7 cellular contexts compared by ENCODE assay signal in the genomic region with DNA sequence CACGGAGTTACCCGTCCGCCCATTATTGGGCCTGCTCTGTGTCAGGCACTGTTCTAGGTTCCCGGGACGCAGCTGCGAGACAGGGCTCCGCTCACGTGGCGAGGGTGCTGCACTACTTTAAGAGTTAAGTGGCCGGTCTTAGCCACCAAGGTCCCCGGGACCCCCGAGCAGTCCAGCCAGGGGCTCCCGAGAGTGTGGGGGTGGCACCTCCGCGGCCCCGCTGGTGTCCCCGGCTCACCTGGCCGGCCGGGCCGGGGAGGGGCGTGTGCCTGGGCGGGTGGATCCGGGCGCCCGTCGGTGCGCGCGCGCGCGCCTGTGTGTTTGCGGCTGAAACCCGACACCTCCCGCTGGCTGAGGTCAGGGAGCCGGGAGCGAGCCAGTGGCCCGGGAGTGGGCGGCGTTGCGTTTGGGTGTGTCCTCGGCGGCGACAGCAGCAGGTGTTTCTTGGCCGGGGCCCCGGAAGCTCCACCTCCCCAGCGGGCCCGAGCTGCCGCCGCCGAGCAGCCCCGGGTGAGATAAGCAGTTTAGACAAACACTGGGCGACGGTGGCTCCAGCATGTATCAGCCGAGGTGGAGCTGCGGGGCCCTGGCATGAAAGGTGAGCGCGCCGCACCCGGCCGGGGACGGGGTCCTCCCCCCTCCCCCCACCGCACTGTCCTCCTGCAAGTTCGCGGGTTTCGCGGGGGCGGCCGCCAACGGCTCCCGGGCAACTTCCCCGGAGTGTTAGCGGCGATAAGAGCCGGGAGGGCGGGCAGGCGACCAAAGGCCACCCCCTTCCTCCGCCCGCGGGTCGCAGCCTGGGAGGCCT. TPM values are rescaled to one million over a fixed set of nuclear protein-coding genes. Genes with fewer than 3 reads are reported as not detected.
DNase-seq lines count a peak whose midpoint lies in the region; ATAC-seq and TF ChIP-seq lines count a peak whose summit lies in the region.

A gene (plus strand): TSS at position 522 of the 808 bp plus-strand sequence. CDS start 70 bp downstream, at position 592.

- H3K4me1 Mint-ChIP-seq in T-helper 17 cell: peaks cover 21% of the 10 kb centered on the region

- peak within 1 kb of the TSS; percentile 43 to 71 for H3K4me3 ChIP-seq in body of pancreas
- H3K4me3 ChIP-seq in iPS-11a (ENCODE audit: low read depth, low read length): peak within 1 kb of the TSS; percentile 76
- H3K4me3 ChIP-seq in skeletal muscle satellite cell (ENCODE audit: low read length): peak within 1 kb of the TSS; percentile 72

- TF ChIP-seq CTCF in body of pancreas (IDR thresholded peaks at IDR 0.05): peak in 1 of 7 experiments; percentile 3

- H3K9ac ChIP-seq in skeletal muscle satellite cell (ENCODE audit: low read depth, low read length): peak within 1 kb of the TSS; percentile 69

- DNase-seq in NCI-H146 (lab: John Stamatoyannopoulos, UW) (peak; percentile 93), T-helper 17 cell (peak; percentile 30 to 38 (median 31)), body of pancreas (peak; percentile 99)

- WGBS in body of pancreas, 2 donors: 0 to 1% methylated on average over 1 to 71 of the region's 81 CpGs

- H3K36me3 ChIP-seq in body of pancreas (replicated peaks in 1 of 2; ENCODE audit: insufficient read depth in 1 of 2, low read depth in 2 of 2): no peaks in the 10 kb centered on the region
- H3K36me3 ChIP-seq in skeletal muscle satellite cell (ENCODE audit: insufficient read depth, low read length): no peaks in the 10 kb centered on the region

- no peak within 1 kb of the TSS for H3K27ac Mint-ChIP-seq in T-helper 17 cell

- H3K27me3 ChIP-seq in body of pancreas: no peaks in the 10 kb centered on the region
- H3K27me3 ChIP-seq in skeletal muscle satellite cell (ENCODE audit: control insufficient read depth, insufficient read depth, low read length): no peaks in the 10 kb centered on the region

- H3K36me3 Mint-ChIP-seq in T-helper 17 cell (ENCODE audit: low read depth): no peaks in the 10 kb centered on the region

- H3K4me3 Mint-ChIP-seq in T-helper 17 cell: peak within 1 kb of the TSS; percentile 85

- H3K27me3 Mint-ChIP-seq in T-helper 17 cell: no peaks in the 10 kb centered on the region

- peaks cover 77% of the 10 kb centered on the region for H3K4me1 ChIP-seq in body of pancreas
- peaks cover 27% of the 10 kb centered on the region for H3K4me1 ChIP-seq in skeletal muscle satellite cell (ENCODE audit: control insufficient read depth, insufficient read depth, low read length)

- H3K4me2 ChIP-seq in skeletal muscle satellite cell (ENCODE audit: low read length): peak within 1 kb of the TSS; percentile 96

- intact Hi-C loops in body of pancreas (cut with DNase I): no loop called here

- H3K27ac ChIP-seq in body of pancreas: peak within 1 kb of the TSS; percentile 99 to 100 (median 99)

- ATAC-seq in GM18502 (IDR thresholded peaks at IDR 0.05; ENCODE audit: poor library complexity, unreplicated experiment): peak; percentile 53
- peak; percentile 48 for ATAC-seq in HG02840 (IDR thresholded peaks at IDR 0.05; ENCODE audit: low FRiP score, unreplicated experiment)
- peak; percentile 33 for ATAC-seq in T-helper 17 cell
- peak; percentile 71 for ATAC-seq in body of pancreas

- TF ChIP-seq POLR2A in body of pancreas (IDR thresholded peaks at IDR 0.05): peak; percentile 99

- H3K9me3 ChIP-seq in T-helper 17 cell (ENCODE audit: control insufficient read depth, low read length, poor library complexity, severe bottlenecking) (no peaks in the 10 kb centered on the region), body of pancreas (no peaks in the 10 kb centered on the region), skeletal muscle satellite cell (replicated peaks; ENCODE audit: low read length) (no peaks in the 10 kb centered on the region)

RNA-seq across cellular contexts. Expression of the gene that starts here (rescaled TPM):
- 10 to 100 TPM; 39.1 to 40.9 TPM for total RNA-seq in T-helper 17 cell
- total RNA-seq in body of pancreas: 100 to 1,000 TPM in 1 of 2 donors, 10 to 100 TPM in 1; 76.5 to 221 TPM
- 23.6 and 27.6 TPM in 2 replicates for total RNA-seq in skeletal muscle satellite cell (2012; rRNA removed)

Comparison
In these comparisons a context has a peak if more than half of its experiments do, and no peak if none do; other contexts are left out.
1. Peak in every context shown above with its lines: DNase-seq, ATAC-seq, H3K4me3 ChIP-seq and H3K27ac ChIP-seq.
2. DNase-seq: peak in every context shown above with its lines; median percentile 99 in body of pancreas; 93 in NCI-H146; 31 in T-helper 17 cell.